17 cellular contexts compared by ENCODE assay signal in the genomic region with DNA sequence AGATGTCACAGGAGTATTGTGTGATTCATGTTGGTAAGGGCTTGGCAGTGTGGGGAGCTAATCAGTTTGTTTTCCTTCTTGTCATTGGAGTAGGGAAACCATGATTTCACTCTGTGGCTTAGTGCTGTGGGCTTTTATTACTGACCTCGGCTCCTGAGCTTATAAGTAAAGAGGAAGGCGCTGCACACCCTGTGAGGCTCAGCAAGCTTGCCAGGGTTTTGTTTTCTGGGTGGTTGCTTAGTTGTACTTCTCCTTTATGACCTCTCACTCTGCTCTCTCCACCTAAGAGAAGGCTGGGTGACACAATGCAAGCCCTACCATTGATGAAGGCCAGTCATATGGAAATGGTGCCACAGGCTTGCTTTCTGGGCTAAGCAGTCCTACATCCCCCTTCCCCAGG. TPM values are rescaled to one million over a fixed set of nuclear protein-coding genes. Genes with fewer than 3 reads are reported as not detected.
DNase-seq lines count a peak whose midpoint lies in the region; ATAC-seq and TF ChIP-seq lines count a peak whose summit lies in the region.
"Had no signal": no experiment of that assay in that cellular context is flagged by ENCODE, and none has a peak within 500 bp of the region (broad histone marks: within the 10 kb centered on the region; RNA-seq: fewer than 3 reads in every experiment).

No MANE protein-coding gene starts in this region.

- H3K27ac ChIP-seq in right cardiac atrium (ENCODE audit: low read length) = peak overlapping the region; percentile 45
- H3K27ac ChIP-seq: Peyer's patch, vagina had no signal

- H3K27ac Mint-ChIP-seq in activated naive CD8-positive, alpha-beta T cell treated with anti-CD3 and anti-CD28 coated beads, Interleukin-2, amount 50 U/mL, for 24 hours = no peak overlapping the region
- no peak overlapping the region for H3K27ac Mint-ChIP-seq in activated naive CD8-positive, alpha-beta T cell treated with anti-CD3 and anti-CD28 coated beads for 36 hours
- no peak overlapping the region for H3K27ac Mint-ChIP-seq in stimulated activated naive B cell treated with anti-CD40 and anti-IgM and Interleukin-4, amounts not matched to agents 10 μg/mL and 1 μg/mL and 100 μg/mL, for 72 hours
- no peak overlapping the region for H3K27ac Mint-ChIP-seq in Caco-2 (ENCODE audit: unreplicated experiment)

- H3K36me3 ChIP-seq in Caco-2 (ENCODE audit: control insufficient read depth, insufficient read depth, low read length) = no peaks in the 10 kb centered on the region
- H3K36me3 ChIP-seq: Peyer's patch, vagina had no signal

- TF ChIP-seq CTCF in Caco-2 (IDR thresholded peaks at IDR 0.05; ENCODE audit: insufficient read depth in 1 of 2, low read depth in 1 of 2, low read length in 1 of 2, severe bottlenecking in 1 of 2, unreplicated experiment in 1 of 2) = no peak

- intact Hi-C loops in right cardiac atrium (cut with DNase I) (no loop called here), Caco-2 (cut with micrococcal nuclease; ENCODE audit: unreplicated experiment) (no loop called here)

- peaks cover 14% of the 10 kb centered on the region for H3K4me1 Mint-ChIP-seq in activated naive CD8-positive, alpha-beta T cell treated with anti-CD3 and anti-CD28 coated beads, Interleukin-2, amount 50 U/mL, for 24 hours
- peaks cover 10% of the 10 kb centered on the region for H3K4me1 Mint-ChIP-seq in activated naive CD8-positive, alpha-beta T cell treated with anti-CD3 and anti-CD28 coated beads for 36 hours
- H3K4me1 Mint-ChIP-seq in stimulated activated naive B cell treated with anti-CD40 and anti-IgM and Interleukin-4, amounts not matched to agents 10 μg/mL and 1 μg/mL and 100 μg/mL, for 72 hours = peaks cover 13 to 28% of the 10 kb centered on the region in 2 donors
- peaks cover 7% of the 10 kb centered on the region for H3K4me1 Mint-ChIP-seq in Caco-2 (ENCODE audit: low read depth, unreplicated experiment)
- H3K4me1 Mint-ChIP-seq: neural crest cell had no signal

- peak; percentile 51 for ATAC-seq in activated naive CD8-positive, alpha-beta T cell treated with anti-CD3 and anti-CD28 coated beads, Interleukin-2, amount 50 U/mL, for 24 hours
- ATAC-seq in right cardiac atrium = peak; percentile 62 to 68
- ATAC-seq in stimulated activated naive B cell treated with anti-CD40 and anti-IgM and Interleukin-4, amounts not matched to agents 10 μg/mL and 1 μg/mL and 100 μg/mL, for 72 hours (replicated peaks) = peak; percentile 92 to 95
- ATAC-seq: HCT116 had no signal

- H3K27me3 ChIP-seq in right cardiac atrium (ENCODE audit: control insufficient read depth, insufficient read depth) = no peaks in the 10 kb centered on the region
- H3K27me3 ChIP-seq in Caco-2 (replicated peaks; ENCODE audit: control insufficient read depth, insufficient read depth, low read length) = no peaks in the 10 kb centered on the region
- H3K27me3 ChIP-seq: Peyer's patch, vagina had no signal

- peaks cover 10% of the 10 kb centered on the region for H3K4me1 ChIP-seq in right cardiac atrium (ENCODE audit: control insufficient read depth, insufficient read depth, low read length)
- H3K4me1 ChIP-seq in Caco-2 = no peaks in the 10 kb centered on the region
- H3K4me1 ChIP-seq: Peyer's patch had no signal

- no peak for DNase-seq in activated naive CD8-positive, alpha-beta T cell treated with anti-CD3 and anti-CD28 coated beads, Interleukin-2, amount 50 U/mL, for 24 hours
- no peak for DNase-seq in activated naive CD8-positive, alpha-beta T cell treated with anti-CD3 and anti-CD28 coated beads for 36 hours
- DNase-seq in SIG-M5 (lab: John Stamatoyannopoulos, UW) (peak; percentile 63), right cardiac atrium (no peak), globus pallidus (ENCODE audit: low spot score) (no peak), EL (no peak), Caco-2 (no peak)
- DNase-seq in stimulated activated naive B cell treated with anti-CD40 and anti-IgM and Interleukin-4, amounts not matched to agents 10 μg/mL and 1 μg/mL and 100 μg/mL, for 72 hours = peak; percentile 17
- DNase-seq: ACHN; cortex of kidney; DMS53; NCI-H2171 treated with DMSO at 0.1 percent for 48 hours; Peyer's patch; stimulated activated CD4-positive, alpha-beta T cell treated with anti-CD3 and anti-CD28 coated beads, Interleukin-12 subunit alpha, Interleukin-12 subunit beta, amount 100 ng/mL, for 4 hours had no signal

- 69% methylated on average over 2 of the region's 2 CpGs for WGBS in right cardiac atrium

- no TSS peak for BruUV-seq in Caco-2 (replicated peaks; lab: Mats Ljungman, UMichigan)

- H3K36me3 Mint-ChIP-seq in activated naive CD8-positive, alpha-beta T cell treated with anti-CD3 and anti-CD28 coated beads, Interleukin-2, amount 50 U/mL, for 24 hours (ENCODE audit: low read depth) = no peaks in the 10 kb centered on the region
- H3K36me3 Mint-ChIP-seq in activated naive CD8-positive, alpha-beta T cell treated with anti-CD3 and anti-CD28 coated beads for 36 hours = peaks cover 5% of the 10 kb centered on the region
- peaks cover 0 to 2% of the 10 kb centered on the region in 2 donors for H3K36me3 Mint-ChIP-seq in stimulated activated naive B cell treated with anti-CD40 and anti-IgM and Interleukin-4, amounts not matched to agents 10 μg/mL and 1 μg/mL and 100 μg/mL, for 72 hours
- H3K36me3 Mint-ChIP-seq in Caco-2 (ENCODE audit: insufficient read depth, unreplicated experiment) = no peaks in the 10 kb centered on the region

- H3K9me3 Mint-ChIP-seq in activated naive CD8-positive, alpha-beta T cell treated with anti-CD3 and anti-CD28 coated beads, Interleukin-2, amount 50 U/mL, for 24 hours = peaks cover 6% of the 10 kb centered on the region
- H3K9me3 Mint-ChIP-seq in activated naive CD8-positive, alpha-beta T cell treated with anti-CD3 and anti-CD28 coated beads for 36 hours = peaks cover 7% of the 10 kb centered on the region
- peaks cover 4 to 7% of the 10 kb centered on the region in 2 donors for H3K9me3 Mint-ChIP-seq in stimulated activated naive B cell treated with anti-CD40 and anti-IgM and Interleukin-4, amounts not matched to agents 10 μg/mL and 1 μg/mL and 100 μg/mL, for 72 hours
- peaks cover 10% of the 10 kb centered on the region for H3K9me3 Mint-ChIP-seq in Caco-2 (ENCODE audit: unreplicated experiment)

- peaks cover 28% of the 10 kb centered on the region for H3K27me3 Mint-ChIP-seq in activated naive CD8-positive, alpha-beta T cell treated with anti-CD3 and anti-CD28 coated beads, Interleukin-2, amount 50 U/mL, for 24 hours
- peaks cover 36% of the 10 kb centered on the region for H3K27me3 Mint-ChIP-seq in activated naive CD8-positive, alpha-beta T cell treated with anti-CD3 and anti-CD28 coated beads for 36 hours
- H3K27me3 Mint-ChIP-seq in stimulated activated naive B cell treated with anti-CD40 and anti-IgM and Interleukin-4, amounts not matched to agents 10 μg/mL and 1 μg/mL and 100 μg/mL, for 72 hours = no peaks in the 10 kb centered on the region
- no peaks in the 10 kb centered on the region for H3K27me3 Mint-ChIP-seq in Caco-2 (ENCODE audit: insufficient read depth, unreplicated experiment)

- CTCF ChIA-PET in Caco-2 (lab: Charles Lee) = interaction anchor here (0.7 kb wide), 1 partner anchor 10 kb away, joined by 3 read pairs; no protein-coding TSS in a partner anchor

- H3K4me3 Mint-ChIP-seq in activated naive CD8-positive, alpha-beta T cell treated with anti-CD3 and anti-CD28 coated beads, Interleukin-2, amount 50 U/mL, for 24 hours = no peak overlapping the region
- H3K4me3 Mint-ChIP-seq in activated naive CD8-positive, alpha-beta T cell treated with anti-CD3 and anti-CD28 coated beads for 36 hours = no peak overlapping the region
- H3K4me3 Mint-ChIP-seq in stimulated activated naive B cell treated with anti-CD40 and anti-IgM and Interleukin-4, amounts not matched to agents 10 μg/mL and 1 μg/mL and 100 μg/mL, for 72 hours = no peak overlapping the region
- H3K4me3 Mint-ChIP-seq in Caco-2 (ENCODE audit: unreplicated experiment) = no peak overlapping the region
- H3K4me3 Mint-ChIP-seq: neural crest cell had no signal

- POLR2A ChIA-PET in Caco-2 (lab: Charles Lee) = no interaction called here

- H3K4me3 ChIP-seq in right cardiac atrium (ENCODE audit: low read length) (no peak overlapping the region), Caco-2 (ENCODE audit: low read depth, low read length) (no peak overlapping the region)
- H3K4me3 ChIP-seq: Peyer's patch, vagina had no signal

- H3K9me3 ChIP-seq in right cardiac atrium (ENCODE audit: control insufficient read depth, low read length) (no peaks in the 10 kb centered on the region), Caco-2 (0 out of 2 replicates have a peak, but pooled peaks cover 5% of the 10 kb centered on the region)
- H3K9me3 ChIP-seq: Peyer's patch, vagina had no signal

RNA-seq across cellular contexts. Expression of a gene that starts 22.5 kb away (rescaled TPM):
- under 1 TPM in 1 of 2 experiments, not detected in 1; 0.16 TPM for total RNA-seq in activated naive CD8-positive, alpha-beta T cell treated with anti-CD3 and anti-CD28 coated beads for 36 hours
- total RNA-seq in right cardiac atrium (10 to 100 TPM; 35.8 to 71.2 (median 46.5) TPM), Caco-2 (2022) (0.86 and 1.9 TPM in 2 replicates)
- 15.1 TPM for polyA plus RNA-seq in right cardiac atrium

Comparison
In these comparisons a context has a peak if more than half of its experiments do, and no peak if none do; other contexts are left out.
1. DNase-seq: peak in SIG-M5 (single experiment) and stimulated activated naive B cell treated with anti-CD40 and anti-IgM and Interleukin-4, amounts not matched to agents 10 μg/mL and 1 μg/mL and 100 μg/mL, for 72 hours (single experiment); none in activated naive CD8-positive, alpha-beta T cell treated with anti-CD3 and anti-CD28 coated beads, Interleukin-2, amount 50 U/mL, for 24 hours (single experiment), activated naive CD8-positive, alpha-beta T cell treated with anti-CD3 and anti-CD28 coated beads for 36 hours (single experiment), right cardiac atrium (0 of 3), globus pallidus (single experiment), EL (single experiment) and Caco-2 (0 of 2).
2. RNA of a gene that starts 22.5 kb away (total RNA-seq): 35.8 to 71.2 TPM in right cardiac atrium; 0.86 to 1.9 TPM in Caco-2 and 0.16 TPM in activated naive CD8-positive, alpha-beta T cell treated with anti-CD3 and anti-CD28 coated beads for 36 hours; every median in the first group is over 10 times any median in the second.
3. Peak in every context shown above with its lines, with median percentiles within 50 percentile points of each other: ATAC-seq.